29 cellular contexts compared by ENCODE assay signal in genomic region chr20:622161-622560, GRCh38. TPM values are rescaled to one million over a fixed set of nuclear protein-coding genes. Genes with fewer than 3 reads are reported as not detected.
A peak's percentile ranks its signal among the peaks of the same experiment; 100 is the strongest.
DNase-seq lines count a peak whose midpoint lies in the region; ATAC-seq, FAIRE-seq and TF ChIP-seq lines count a peak whose summit lies in the region.
"Had no signal": no experiment of that assay in that cellular context is flagged by ENCODE, and none has a peak within 500 bp of the region (broad histone marks: within the 10 kb centered on the region; RNA-seq: fewer than 3 reads in every experiment).

No MANE protein-coding gene starts in this region.

- no peaks in the 10 kb centered on the region for H3K79me1 ChIP-seq in mesendoderm (ENCODE audit: low read length)

- TF ChIP-seq POLR2A in HepG2 (IDR thresholded peaks at IDR 0.05; ENCODE audit: insufficient read depth in 1 of 2, low read depth in 2 of 2, low read length in 2 of 2) (no peak), right lobe of liver (IDR thresholded peaks at IDR 0.05) (no peak)

- no peak overlapping the region for H2AK5ac ChIP-seq in mesendoderm (ENCODE audit: low read length)

- H3K79me2 ChIP-seq in HepG2 (ENCODE audit: insufficient read depth, low read length) (no peaks in the 10 kb centered on the region), mesendoderm (ENCODE audit: control insufficient read depth, insufficient read depth, low read length) (no peaks in the 10 kb centered on the region)

- no peak overlapping the region for H3K9ac ChIP-seq in HepG2 (ENCODE audit: insufficient read depth, low read depth, low read length)
- no peak overlapping the region for H3K9ac ChIP-seq in endodermal cell (ENCODE audit: extremely low read depth, low read length, poor library complexity, severe bottlenecking)
- no peak overlapping the region for H3K9ac ChIP-seq in mesendoderm (ENCODE audit: low read length)
- H3K9ac ChIP-seq: BLaER1 treated with 17β-estradiol and CSF1 and Interleukin-3, amounts not matched to agents 10 nM and 100 nM had no signal

- CTCF ChIA-PET in HepG2 (lab: Yijun Ruan, JAX; ENCODE audit: low intra/inter-chr PET ratio, low total read pairs): no interaction called here

- H3K4me3 Mint-ChIP-seq in endodermal cell: no peak overlapping the region
- H3K4me3 Mint-ChIP-seq: CD14-positive monocyte; CD4-positive, alpha-beta T cell; CD8-positive, alpha-beta memory T cell; GM23338; HFFc6 had no signal

- no peak overlapping the region for H3K56ac ChIP-seq in mesendoderm (ENCODE audit: low read length)

- H3K4me1 Mint-ChIP-seq in endodermal cell: peaks cover 19% of the 10 kb centered on the region
- H3K4me1 Mint-ChIP-seq: CD8-positive, alpha-beta memory T cell had no signal

- H4K8ac ChIP-seq in mesendoderm (ENCODE audit: low read depth, low read length): no peak overlapping the region

- peaks cover 0 to 44% of the 10 kb centered on the region in 2 experiments; a peak in 4 of 5 replicates for H3K27me3 ChIP-seq in HepG2 (ENCODE audit: control insufficient read depth in 1 of 2, insufficient read depth in 2 of 2, low read length in 2 of 2)
- no peaks in the 10 kb centered on the region for H3K27me3 ChIP-seq in right lobe of liver
- no peaks in the 10 kb centered on the region for H3K27me3 ChIP-seq in endodermal cell (ENCODE audit: control insufficient read depth, insufficient read depth, low read length, poor library complexity, severe bottlenecking)
- no peaks in the 10 kb centered on the region for H3K27me3 ChIP-seq in mesendoderm (ENCODE audit: insufficient read depth, low read length, poor library complexity)
- H3K27me3 ChIP-seq: BE2C; BLaER1 treated with 17β-estradiol and CSF1 and Interleukin-3, amounts not matched to agents 10 nM and 100 nM had no signal

- no peak for TF ChIP-seq RAD21 in HepG2 (CRISPR knock-in tag; IDR thresholded peaks at IDR 0.05)

- H3K36me3 ChIP-seq in HepG2 (replicated peaks in 1 of 2; ENCODE audit: control insufficient read depth in 1 of 2, insufficient read depth in 2 of 2, low read length in 2 of 2) (no peaks in the 10 kb centered on the region), right lobe of liver (no peaks in the 10 kb centered on the region), endodermal cell (ENCODE audit: control insufficient read depth, insufficient read depth, low read length) (no peaks in the 10 kb centered on the region), mesendoderm (ENCODE audit: control insufficient read depth, insufficient read depth, low read length) (no peaks in the 10 kb centered on the region)
- H3K36me3 ChIP-seq: BE2C; BLaER1 treated with 17β-estradiol and CSF1 and Interleukin-3, amounts not matched to agents 10 nM and 100 nM; HAP-1 had no signal

- H2BK120ac ChIP-seq in mesendoderm (ENCODE audit: low read depth, low read length): no peak overlapping the region

- POLR2A ChIA-PET in HepG2 (lab: Yijun Ruan, JAX): no interaction called here

- H3K4me1 ChIP-seq in HepG2 (ENCODE audit: insufficient read depth, low read length) (peaks cover 6% of the 10 kb centered on the region), right lobe of liver (no peaks in the 10 kb centered on the region), endodermal cell (ENCODE audit: control insufficient read depth, insufficient read depth, low read length) (peaks cover 5% of the 10 kb centered on the region), mesendoderm (ENCODE audit: control insufficient read depth, low read depth, low read length) (peaks cover 5% of the 10 kb centered on the region)
- H3K4me1 ChIP-seq: A549, BE2C, HAP-1 had no signal

- no peak overlapping the region for H3K4ac ChIP-seq in mesendoderm (ENCODE audit: low read depth, low read length)

- no peak overlapping the region for H2BK15ac ChIP-seq in mesendoderm (replicated peaks; ENCODE audit: low read depth)

- DNase-seq in HepG2 (ENCODE audit: low spot score): no peak
- no peak for DNase-seq in right lobe of liver
- DNase-seq in endodermal cell: no peak
- DNase-seq in mesendoderm: no peak
- no peak for DNase-seq in COLO829 (ENCODE audit: low spot score)
- no peak for DNase-seq in NCI-H2227 (lab: John Stamatoyannopoulos, UW; ENCODE audit: unreplicated experiment)
- DNase-seq: 8988T; ACHN; AML-193; BE2C; Calu3; CD4-positive, alpha-beta T cell; CD8-positive, alpha-beta memory T cell; COR-L47; DMS53; DMS79 treated with DMSO at 0.1 percent for 48 hours; GF-D8; HFFc6 had no signal

- H2AFZ ChIP-seq in HepG2 (ENCODE audit: low read length): no peak overlapping the region
- H2AFZ ChIP-seq: GM23338 had no signal

- H4K5ac ChIP-seq in mesendoderm (ENCODE audit: low read length): no peak overlapping the region

- in situ Hi-C loops in HepG2 (cut with HindIII; ENCODE audit: extremely low pct_ligation_motif_present, low pct_unique_long_range_greater_than_20kb): no loop called here

- H3K4me2 ChIP-seq in HepG2 (ENCODE audit: low read depth, low read length): no peak overlapping the region
- H3K4me2 ChIP-seq in mesendoderm (ENCODE audit: low read length): no peak overlapping the region
- H3K4me2 ChIP-seq: A549, GM23338 had no signal

- H3K4me3 ChIP-seq in HepG2 (replicated peaks in 1 of 3; ENCODE audit: insufficient read depth in 1 of 3, low read depth in 2 of 3, low read length in 3 of 3) (no peak overlapping the region), right lobe of liver (no peak overlapping the region), endodermal cell (ENCODE audit: low read length) (no peak overlapping the region), mesendoderm (ENCODE audit: low read length) (no peak overlapping the region)
- H3K4me3 ChIP-seq: A549; BLaER1 treated with 17β-estradiol and CSF1 and Interleukin-3, amounts not matched to agents 10 nM and 100 nM; GM23338; HAP-1 had no signal

- H3K36me3 Mint-ChIP-seq in endodermal cell (ENCODE audit: low read depth): no peaks in the 10 kb centered on the region
- H3K36me3 Mint-ChIP-seq: CD14-positive monocyte had no signal

- peak overlapping the region; percentile 11 for H3K23ac ChIP-seq in mesendoderm (ENCODE audit: low read length)

- H3K9me3 ChIP-seq in HepG2 (ENCODE audit: low read length) (peaks cover 5% of the 10 kb centered on the region; the same call in 1 of the 2 replicates), right lobe of liver (no peaks in the 10 kb centered on the region), endodermal cell (ENCODE audit: control insufficient read depth, low read length) (peaks cover 10% of the 10 kb centered on the region)
- H3K9me3 ChIP-seq: BE2C, HAP-1 had no signal

- no TSS peak for BruUV-seq in HepG2 (replicated peaks; lab: Mats Ljungman, UMichigan)

- TF ChIP-seq EP300 in HepG2 (IDR thresholded peaks at IDR 0.05; ENCODE audit: low read depth in 2 of 2, low read length in 2 of 2): no peak
- TF ChIP-seq EP300 in HepG2 (CRISPR knock-in tag; IDR thresholded peaks at IDR 0.05; ENCODE audit: borderline replicate concordance): no peak

- H3K27me3 Mint-ChIP-seq in endodermal cell (ENCODE audit: insufficient read depth): peaks cover 9% of the 10 kb centered on the region

- no peak for TF ChIP-seq CTCF in HepG2 (CRISPR knock-in tag; IDR thresholded peaks at IDR 0.05)
- TF ChIP-seq CTCF in right lobe of liver (IDR thresholded peaks at IDR 0.05): no peak
- TF ChIP-seq CTCF in endodermal cell (conservative IDR thresholded peaks at IDR 0.05): no peak

- WGBS in HepG2 (ENCODE audit: low lambda C conversion rate): 20% methylated on average over 6 of the region's 7 CpGs
- 55% methylated on average over 5 of the region's 7 CpGs for WGBS in right lobe of liver (ENCODE audit: insufficient coverage, low coverage, low lambda C conversion rate, missing lambda C conversion rate)
- WGBS in endodermal cell (ENCODE audit: insufficient coverage in 1 of 2, insufficient read length in 1 of 2), 2 experiments: 89 to 100% methylated on average over 3 to 7 of the region's 7 CpGs
- no CpG with 5 or more reads among the region's 7 CpGs for WGBS in mesendoderm (ENCODE audit: extremely low coverage, insufficient coverage, low lambda C conversion rate)

- H3K9me3 Mint-ChIP-seq in endodermal cell: peaks cover 8% of the 10 kb centered on the region

- H2BK5ac ChIP-seq in mesendoderm (ENCODE audit: low read length): no peak overlapping the region

- H3K27ac Mint-ChIP-seq in endodermal cell: peak overlapping the region; percentile 15
- H3K27ac Mint-ChIP-seq: CD4-positive, alpha-beta T cell; CD8-positive, alpha-beta memory T cell; GM23338 had no signal

- no peak overlapping the region for H3K18ac ChIP-seq in mesendoderm (ENCODE audit: low read length)

- intact Hi-C loops in HepG2 (cut with micrococcal nuclease; ENCODE audit: unreplicated experiment): no loop called here
- intact Hi-C loops in right lobe of liver (cut with DNase I): no loop called here

- ATAC-seq in HepG2: peak; percentile 45
- no peak for ATAC-seq in right lobe of liver
- no peak for ATAC-seq in HG03439 (IDR thresholded peaks at IDR 0.05; ENCODE audit: unreplicated experiment)

- no peak for FAIRE-seq in HepG2 (lab: Jason Lieb, UNC)
- FAIRE-seq: A549, GM12891, GM18507, H54 had no signal

- no peak overlapping the region for H3K27ac ChIP-seq in HepG2 (ENCODE audit: extremely low read length, insufficient read depth, low read length)
- no peak overlapping the region for H3K27ac ChIP-seq in right lobe of liver
- no peak overlapping the region for H3K27ac ChIP-seq in endodermal cell (ENCODE audit: low read depth, low read length)
- H3K27ac ChIP-seq in mesendoderm (ENCODE audit: low read depth, low read length): no peak overlapping the region
- H3K27ac ChIP-seq: A549; BLaER1 treated with 17β-estradiol and CSF1 and Interleukin-3, amounts not matched to agents 10 nM and 100 nM had no signal

- no peaks in the 10 kb centered on the region for H4K20me1 ChIP-seq in HepG2 (ENCODE audit: insufficient read depth, low read length)
- H4K20me1 ChIP-seq: BLaER1 treated with 17β-estradiol and CSF1 and Interleukin-3, amounts not matched to agents 10 nM and 100 nM had no signal

RNA-seq across cellular contexts. Expression of gene TCF15, which starts 12.1 kb away (rescaled TPM):
- total RNA-seq in HepG2 (2016; rRNA removed; fragmentation: Illumina TruSeq; extraction: Trizol) (not detected in 2 replicates), right lobe of liver (under 1 TPM in 1 of 6 experiments, not detected in 5; 0.33 TPM), endodermal cell (1 to 10 TPM; 1.9 to 2.2 TPM)
- not detected in 2 replicates for total RNA-seq in HepG2 (2016; cell fraction: cytosol; rRNA removed; fragmentation: Illumina TruSeq; extraction: Trizol; ENCODE audit: low read depth)
- total RNA-seq in HepG2 (2016; cell fraction: insoluble cytoplasmic fraction; rRNA removed; fragmentation: Illumina TruSeq; extraction: Trizol): not detected in 2 replicates
- total RNA-seq in HepG2 (2016; cell fraction: membrane; rRNA removed; fragmentation: Illumina TruSeq; extraction: Trizol): not detected in 2 replicates
- total RNA-seq in HepG2 (2016; cell fraction: nucleus; rRNA removed; fragmentation: Illumina TruSeq; extraction: Trizol): not detected in 2 replicates
- not detected in 2 replicates for polyA plus RNA-seq in HepG2 (2011; rRNA removed)
- polyA plus RNA-seq in HepG2 (2011; cell fraction: cytosol; rRNA removed): not detected in 2 replicates
- polyA plus RNA-seq in HepG2 (2011; cell fraction: nucleus; rRNA removed): not detected in 2 replicates
- not detected in 2 replicates for polyA plus RNA-seq in HepG2 (2012)
- polyA plus RNA-seq in HepG2 (2016; cell fraction: cytosol; fragmentation: Illumina TruSeq; extraction: Trizol; ENCODE audit: low read depth): not detected in 2 replicates
- not detected in 2 replicates for polyA plus RNA-seq in HepG2 (2016; cell fraction: insoluble cytoplasmic fraction; fragmentation: Illumina TruSeq; extraction: Trizol; ENCODE audit: low read depth)
- not detected in 2 replicates for polyA plus RNA-seq in HepG2 (2016; cell fraction: membrane; fragmentation: Illumina TruSeq; extraction: Trizol; ENCODE audit: low read depth)
- polyA plus RNA-seq in HepG2 (2016; cell fraction: nucleus; fragmentation: Illumina TruSeq; extraction: Trizol; ENCODE audit: insufficient read depth, low read depth): not detected in 2 replicates
- not detected in 2 replicates for polyA minus RNA-seq in HepG2 (2011; rRNA and poly(A)+ RNA removed; ENCODE audit: low replicate concordance)
- polyA minus RNA-seq in HepG2 (2011; cell fraction: cytosol; rRNA and poly(A)+ RNA removed): not detected in 2 replicates
- polyA minus RNA-seq in HepG2 (2011; cell fraction: nucleus; rRNA and poly(A)+ RNA removed): not detected in 2 replicates
- polyA plus RNA-seq in endodermal cell (2013, experiment 1 of 2): 1.3 TPM
- polyA plus RNA-seq in endodermal cell (2013, experiment 2 of 2): 2.2 TPM
- polyA plus RNA-seq in mesendoderm (2013, experiment 1 of 2): 2.2 TPM
- polyA plus RNA-seq in mesendoderm (2013, experiment 2 of 2): 2.3 TPM
- total RNA-seq: Calu3; CD4-positive, alpha-beta T cell; CD8-positive, alpha-beta memory T cell; HFFc6 had no signal
- polyA plus RNA-seq: A549; CD14-positive monocyte; CD8-positive, alpha-beta memory T cell had no signal

RNA-seq across cellular contexts. Expression of gene SRXN1, which starts 30.8 kb away (rescaled TPM):
- 87.7 and 98.2 TPM in 2 replicates for total RNA-seq in HepG2 (2016; rRNA removed; fragmentation: Illumina TruSeq; extraction: Trizol)
- total RNA-seq in HepG2 (2016; cell fraction: cytosol; rRNA removed; fragmentation: Illumina TruSeq; extraction: Trizol; ENCODE audit: low read depth): 26.2 and 26.7 TPM in 2 replicates
- 85.6 and 95.5 TPM in 2 replicates for total RNA-seq in HepG2 (2016; cell fraction: insoluble cytoplasmic fraction; rRNA removed; fragmentation: Illumina TruSeq; extraction: Trizol)
- 86.8 and 92.3 TPM in 2 replicates for total RNA-seq in HepG2 (2016; cell fraction: membrane; rRNA removed; fragmentation: Illumina TruSeq; extraction: Trizol)
- 37.3 and 40.4 TPM in 2 replicates for total RNA-seq in HepG2 (2016; cell fraction: nucleus; rRNA removed; fragmentation: Illumina TruSeq; extraction: Trizol)
- 29.9 and 41.3 TPM in 2 replicates for polyA plus RNA-seq in HepG2 (2011; rRNA removed)
- polyA plus RNA-seq in HepG2 (2011; cell fraction: cytosol; rRNA removed): 26.1 and 37.8 TPM in 2 replicates
- polyA plus RNA-seq in HepG2 (2011; cell fraction: nucleus; rRNA removed): 10.4 and 16.8 TPM in 2 replicates
- 39.7 and 59.3 TPM in 2 replicates for polyA plus RNA-seq in HepG2 (2012)
- polyA plus RNA-seq in HepG2 (2016; cell fraction: cytosol; fragmentation: Illumina TruSeq; extraction: Trizol; ENCODE audit: low read depth): 18.8 and 21.5 TPM in 2 replicates
- polyA plus RNA-seq in HepG2 (2016; cell fraction: insoluble cytoplasmic fraction; fragmentation: Illumina TruSeq; extraction: Trizol; ENCODE audit: low read depth): 78.8 and 84.6 TPM in 2 replicates
- 49.8 and 51.3 TPM in 2 replicates for polyA plus RNA-seq in HepG2 (2016; cell fraction: membrane; fragmentation: Illumina TruSeq; extraction: Trizol; ENCODE audit: low read depth)
- polyA plus RNA-seq in HepG2 (2016; cell fraction: nucleus; fragmentation: Illumina TruSeq; extraction: Trizol; ENCODE audit: insufficient read depth, low read depth): 53.3 and 55.5 TPM in 2 replicates
- 29.6 and 43.5 TPM in 2 replicates for polyA minus RNA-seq in HepG2 (2011; rRNA and poly(A)+ RNA removed; ENCODE audit: low replicate concordance)
- polyA minus RNA-seq in HepG2 (2011; cell fraction: cytosol; rRNA and poly(A)+ RNA removed): 17.1 and 26.2 TPM in 2 replicates
- polyA minus RNA-seq in HepG2 (2011; cell fraction: nucleus; rRNA and poly(A)+ RNA removed): 8.4 and 15.7 TPM in 2 replicates
- total RNA-seq in right lobe of liver: 100 to 1,000 TPM in 2 of 6 experiments, 10 to 100 TPM in 4; 14.4 to 166 (median 46.0) TPM
- total RNA-seq in endodermal cell: 10 to 100 TPM in 1 of 2 donors, 1 to 10 TPM in 1; 9.7 to 19.3 TPM
- 15.8 TPM for polyA plus RNA-seq in endodermal cell (2013, experiment 1 of 2)
- polyA plus RNA-seq in endodermal cell (2013, experiment 2 of 2): 13.7 TPM
- polyA plus RNA-seq in mesendoderm (2013, experiment 1 of 2): 20.8 TPM
- polyA plus RNA-seq in mesendoderm (2013, experiment 2 of 2): 20.8 TPM

RNA-seq across cellular contexts. Expression of gene SCRT2, which starts 53.4 kb away (rescaled TPM):
- total RNA-seq in HepG2 (2016; rRNA removed; fragmentation: Illumina TruSeq; extraction: Trizol) (not detected in 2 replicates), right lobe of liver (not detected), endodermal cell (not detected)
- not detected in 2 replicates for total RNA-seq in HepG2 (2016; cell fraction: cytosol; rRNA removed; fragmentation: Illumina TruSeq; extraction: Trizol; ENCODE audit: low read depth)
- total RNA-seq in HepG2 (2016; cell fraction: insoluble cytoplasmic fraction; rRNA removed; fragmentation: Illumina TruSeq; extraction: Trizol): not detected in 2 replicates
- total RNA-seq in HepG2 (2016; cell fraction: membrane; rRNA removed; fragmentation: Illumina TruSeq; extraction: Trizol): not detected in 2 replicates
- total RNA-seq in HepG2 (2016; cell fraction: nucleus; rRNA removed; fragmentation: Illumina TruSeq; extraction: Trizol): not detected in 2 replicates
- polyA plus RNA-seq in HepG2 (2011; rRNA removed): not detected in 2 replicates
- polyA plus RNA-seq in HepG2 (2011; cell fraction: cytosol; rRNA removed): not detected in 2 replicates
- polyA plus RNA-seq in HepG2 (2011; cell fraction: nucleus; rRNA removed): not detected in 2 replicates
- not detected in 2 replicates for polyA plus RNA-seq in HepG2 (2012)
- polyA plus RNA-seq in HepG2 (2016; cell fraction: cytosol; fragmentation: Illumina TruSeq; extraction: Trizol; ENCODE audit: low read depth): not detected in 2 replicates
- polyA plus RNA-seq in HepG2 (2016; cell fraction: insoluble cytoplasmic fraction; fragmentation: Illumina TruSeq; extraction: Trizol; ENCODE audit: low read depth): not detected in 2 replicates
- not detected in 2 replicates for polyA plus RNA-seq in HepG2 (2016; cell fraction: membrane; fragmentation: Illumina TruSeq; extraction: Trizol; ENCODE audit: low read depth)
- polyA plus RNA-seq in HepG2 (2016; cell fraction: nucleus; fragmentation: Illumina TruSeq; extraction: Trizol; ENCODE audit: insufficient read depth, low read depth): not detected in 2 replicates
- not detected in 2 replicates for polyA minus RNA-seq in HepG2 (2011; rRNA and poly(A)+ RNA removed; ENCODE audit: low replicate concordance)
- not detected in 2 replicates for polyA minus RNA-seq in HepG2 (2011; cell fraction: cytosol; rRNA and poly(A)+ RNA removed)
- polyA minus RNA-seq in HepG2 (2011; cell fraction: nucleus; rRNA and poly(A)+ RNA removed): not detected in 2 replicates
- 10.8 TPM for polyA plus RNA-seq in endodermal cell (2013, experiment 1 of 2)
- 9.9 TPM for polyA plus RNA-seq in endodermal cell (2013, experiment 2 of 2)
- 0.13 TPM for polyA plus RNA-seq in mesendoderm (2013, experiment 1 of 2)
- 0.18 TPM for polyA plus RNA-seq in mesendoderm (2013, experiment 2 of 2)
- total RNA-seq: Calu3; CD4-positive, alpha-beta T cell; CD8-positive, alpha-beta memory T cell; Daoy; G401; HFFc6 had no signal
- polyA plus RNA-seq: A549; CD14-positive monocyte; CD8-positive, alpha-beta memory T cell; GM23338 had no signal
